ENCODE assay signal across 7 cellular contexts in genomic region chr15:49963033-49963772, GRCh38.
DNase-seq lines count a peak whose midpoint lies in the region; ATAC-seq, FAIRE-seq and TF ChIP-seq lines count a peak whose summit lies in the region.
"Not testable (repeated sequence)": the region's sequence is repeated elsewhere in the genome, so short reads cannot be mapped to it uniquely, and the experiment has no call there.

No MANE protein-coding gene starts in this region.

- not testable (repeated sequence) for H3K27me3 ChIP-seq in GM12878 (replicated peaks in 1 of 2; ENCODE audit: control insufficient read depth in 2 of 2, insufficient read depth in 2 of 2, low read length in 1 of 2); uterus

- not testable (repeated sequence) for TF ChIP-seq POLR2A in GM12878 (IDR thresholded peaks at IDR 0.05; ENCODE audit: low read depth, low read length); uterus (IDR thresholded peaks at IDR 0.05)

- SMC1A ChIA-PET in GM12878 (lab: Charles Lee; ENCODE audit: uncharacterized antibody, unreplicated experiment): not testable (repeated sequence)

- H3K9me3 ChIP-seq in HEK293 (ENCODE audit: control insufficient read depth, insufficient read depth, low read depth, low read length); GM12878 (replicated peaks; ENCODE audit: control insufficient read depth, insufficient read depth, low read length): not testable (repeated sequence)
- peaks cover 0 to 11% of the 10 kb centered on the region in 2 donors for H3K9me3 ChIP-seq in uterus

- H3K4me1 ChIP-seq in HEK293 (ENCODE audit: control insufficient read depth, insufficient read depth, low read length); GM12878 (ENCODE audit: control insufficient read depth, insufficient read depth, low read length); uterus: not testable (repeated sequence)

- intact Hi-C loops in GM12878 (cut with micrococcal nuclease; ENCODE audit: unreplicated experiment); uterus (cut with DNase I; ENCODE audit: low total_unique reads): not testable (repeated sequence)

- WGBS in GM12878 (ENCODE audit: insufficient coverage, insufficient replicate concordance, low lambda C conversion rate, missing lambda C conversion rate): 39% methylated on average over 9 of the region's 9 CpGs

- not testable (repeated sequence) for H3K9ac ChIP-seq in GM12878 (ENCODE audit: control insufficient read depth, insufficient read depth, low read length)

- TF ChIP-seq CTCF in GM12865 (IDR thresholded peaks at IDR 0.05; ENCODE audit: insufficient read depth, low read depth, low read length, missing control alignments); HEK293 (tag by site-specific recombination; IDR thresholded peaks at IDR 0.05); GM12878 (IDR thresholded peaks at IDR 0.05 in 2 of 3, conservative IDR thresholded peaks at IDR 0.05 in 1 of 3; ENCODE audit: control insufficient read depth in 2 of 3, extremely low read depth in 1 of 3, insufficient read depth in 1 of 3, low read depth in 3 of 3, low read length in 3 of 3); uterus (IDR thresholded peaks at IDR 0.05): not testable (repeated sequence)

- H3K4me3 ChIP-seq in GM12865 (ENCODE audit: low read depth, low read length); HEK293 (ENCODE audit: low read depth, low read length); GM12878; uterus: not testable (repeated sequence)

- H3K27ac ChIP-seq in HEK293 (ENCODE audit: extremely low read depth, low read depth, low read length); GM12878 (ENCODE audit: control insufficient read depth, insufficient read depth): not testable (repeated sequence)
- peak overlapping the region; percentile 4 to 29 for H3K27ac ChIP-seq in uterus

- not testable (repeated sequence) for H3K4me2 ChIP-seq in GM12878 (ENCODE audit: control insufficient read depth, insufficient read depth)

- not testable (repeated sequence) for FAIRE-seq in GM12878 (lab: Jason Lieb, UNC)

- not testable (repeated sequence) for H3K79me2 ChIP-seq in GM12878 (ENCODE audit: control insufficient read depth, insufficient read depth, low read length)

- CTCF ChIA-PET in HEK293 (lab: Yijun Ruan, JAX); GM12878 (lab: Yijun Ruan, JAX): not testable (repeated sequence)

- not testable (repeated sequence) for ATAC-seq in SK-N-SH treated with all-trans-retinoic acid at 6 μM for 48 hours, GM12878

- H2AFZ ChIP-seq in GM12878 (ENCODE audit: control insufficient read depth, low read depth, low read length): not testable (repeated sequence)

- in situ Hi-C loops in GM12878 (cut with MboI): not testable (repeated sequence)

- H3K36me3 ChIP-seq in HEK293 (ENCODE audit: control insufficient read depth in 2 of 2, insufficient read depth in 1 of 2, low read length in 2 of 2); GM12878 (ENCODE audit: control insufficient read depth in 2 of 2, insufficient read depth in 2 of 2, low read length in 1 of 2); uterus: not testable (repeated sequence)

- RAD21 ChIA-PET in GM12878 (lab: Charles Lee; ENCODE audit: unreplicated experiment): not testable (repeated sequence)

- DNase-seq in GM12865 (ENCODE audit: low read depth) (peak; percentile 38), LHCN-M2 (ENCODE audit: low read depth) (peak; percentile 18), myocyte (ENCODE audit: low read depth) (peak; percentile 16)
- not testable (repeated sequence) for DNase-seq in GM12878 (ENCODE audit: low read depth, low spot score); uterus

- BruUV-seq in GM12878 (replicated peaks; lab: Mats Ljungman, UMichigan): not testable (repeated sequence)

- not testable (repeated sequence) for TF ChIP-seq EP300 in GM12878 (IDR thresholded peaks at IDR 0.05; ENCODE audit: borderline replicate concordance in 1 of 2, control insufficient read depth in 1 of 2, low read depth in 2 of 2, low read length in 2 of 2)

- not testable (repeated sequence) for TF ChIP-seq RAD21 in GM12878 (IDR thresholded peaks at IDR 0.05; ENCODE audit: insufficient read depth, low read depth, low read length)

- not testable (repeated sequence) for H4K20me1 ChIP-seq in GM12878 (ENCODE audit: control insufficient read depth, insufficient read depth)

- POLR2A ChIA-PET in HEK293 (lab: Yijun Ruan, JAX); GM12878 (lab: Charles Lee): not testable (repeated sequence)

TF ChIP-seq in HEK293, 187 proteins besides CTCF, POLR2A, EP300 and RAD21:
- peak; percentile 45; the same call in 1 of the 2 replicates for TF ChIP-seq ZNF146 (tag by site-specific recombination; IDR thresholded peaks at IDR 0.05)

TF ChIP-seq in SK-N-SH treated with all-trans-retinoic acid at 6 μM for 48 hours, 23 proteins besides CTCF, POLR2A, EP300 and RAD21:
- peak; percentile 79 for TF ChIP-seq ZNF8 (CRISPR knock-in tag; IDR thresholded peaks at IDR 0.05)

TF ChIP-seq in GM12878, 131 proteins besides CTCF, POLR2A, EP300 and RAD21:
- TF ChIP-seq RUNX3 (IDR thresholded peaks at IDR 0.05; ENCODE audit: low read length): 0 out of 2 replicates have a peak, but pooled peaks have one; percentile 14
- TF ChIP-seq, protein P1, sequence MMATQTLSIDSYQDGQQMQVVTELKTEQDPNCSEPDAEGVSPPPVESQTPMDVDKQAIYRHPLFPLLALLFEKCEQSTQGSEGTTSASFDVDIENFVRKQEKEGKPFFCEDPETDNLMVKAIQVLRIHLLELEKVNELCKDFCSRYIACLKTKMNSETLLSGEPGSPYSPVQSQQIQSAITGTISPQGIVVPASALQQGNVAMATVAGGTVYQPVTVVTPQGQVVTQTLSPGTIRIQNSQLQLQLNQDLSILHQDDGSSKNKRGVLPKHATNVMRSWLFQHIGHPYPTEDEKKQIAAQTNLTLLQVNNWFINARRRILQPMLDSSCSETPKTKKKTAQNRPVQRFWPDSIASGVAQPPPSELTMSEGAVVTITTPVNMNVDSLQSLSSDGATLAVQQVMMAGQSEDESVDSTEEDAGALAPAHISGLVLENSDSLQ (IDR thresholded peaks at IDR 0.05): peak; percentile 33; the same call in 1 of the 2 replicates
